Comparison of ENCODE assay signal across 18 cellular contexts in the genomic region with DNA sequence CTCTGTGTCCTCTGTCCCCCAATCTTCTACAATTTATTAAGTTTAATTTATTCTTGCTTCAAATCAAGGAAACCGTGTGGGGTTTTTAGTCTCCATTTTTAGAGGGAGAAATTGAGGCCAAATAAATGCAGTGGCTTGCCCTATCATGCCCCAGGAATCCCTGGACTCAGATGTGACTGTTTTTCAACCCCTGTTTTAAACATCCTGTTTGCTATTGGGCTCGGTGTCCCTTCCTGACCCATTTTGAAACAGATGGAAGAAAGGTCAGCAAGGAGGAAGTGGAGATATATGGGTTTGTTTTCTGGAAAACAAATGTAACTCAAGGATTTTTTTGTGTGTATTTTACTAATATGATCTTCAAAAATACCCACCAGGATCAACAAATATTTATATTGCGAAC.
A peak's percentile ranks its signal among the peaks of the same experiment; 100 is the strongest.
DNase-seq lines count a peak whose midpoint lies in the region; ATAC-seq, FAIRE-seq and TF ChIP-seq lines count a peak whose summit lies in the region.
"Had no signal": no experiment of that assay in that cellular context is flagged by ENCODE, and none has a peak within 500 bp of the region (broad histone marks: within the 10 kb centered on the region; RNA-seq: fewer than 3 reads in every experiment).

No MANE protein-coding gene starts in this region.

- peak; percentile 17 for DNase-seq in DMS53 (lab: John Stamatoyannopoulos, UW)
- DNase-seq in DMS53 treated with DMSO at 0.1 percent for 48 hours (lab: John Stamatoyannopoulos, UW; ENCODE audit: unreplicated experiment) = no peak
- DNase-seq in mesenchymal stem cell = peak; percentile 19
- no peak for DNase-seq in smooth muscle cell (lab: John Stamatoyannopoulos, UW; ENCODE audit: unreplicated experiment)
- no peak for DNase-seq in HEK293T (ENCODE audit: extremely low spot score)
- DNase-seq in DMS153 (lab: John Stamatoyannopoulos, UW) = no peak
- DNase-seq: COR-L47, Karpas-422, NCI-H1105, NCI-H1694, NCI-H2081 treated with DMSO at 0.1 percent for 48 hours, Peyer's patch had no signal

- H3K27ac ChIP-seq in mesenchymal stem cell (ENCODE audit: low read length, poor library complexity, severe bottlenecking) (no peak overlapping the region), smooth muscle cell (ENCODE audit: low read depth) (no peak overlapping the region)
- H3K27ac ChIP-seq: 22Rv1, Peyer's patch had no signal

- H3K4ac ChIP-seq in mesenchymal stem cell (ENCODE audit: low read depth in 1 of 2, low read length in 2 of 2) = no peak overlapping the region

- no peak overlapping the region for H2AK5ac ChIP-seq in mesenchymal stem cell (ENCODE audit: low read length, severe bottlenecking)

- H3K9me3 ChIP-seq in mesenchymal stem cell (ENCODE audit: control insufficient read depth, low read length) (no peaks in the 10 kb centered on the region), smooth muscle cell (replicated peaks; ENCODE audit: low read depth) (no peaks in the 10 kb centered on the region)
- H3K9me3 ChIP-seq: Peyer's patch had no signal

- no peak overlapping the region for H2BK5ac ChIP-seq in mesenchymal stem cell (ENCODE audit: low read depth, low read length, poor library complexity, severe bottlenecking)

- POLR2A ChIA-PET in HEK293T (lab: Yijun Ruan, JAX) = no interaction called here

- H3K18ac ChIP-seq in mesenchymal stem cell (ENCODE audit: low read depth in 1 of 2, low read length in 2 of 2) = no peak overlapping the region

- CTCF ChIA-PET in HEK293T (lab: Yijun Ruan, JAX) = no interaction called here

- H4K20me1 ChIP-seq in smooth muscle cell (ENCODE audit: low read depth) = no peaks in the 10 kb centered on the region

- H3K23ac ChIP-seq in mesenchymal stem cell (ENCODE audit: low read length in 2 of 2) = no peak overlapping the region

- no peaks in the 10 kb centered on the region for H3K36me3 ChIP-seq in mesenchymal stem cell (ENCODE audit: control insufficient read depth in 1 of 2, insufficient read depth in 2 of 2, low read depth in 1 of 2, low read length in 2 of 2)
- no peaks in the 10 kb centered on the region for H3K36me3 ChIP-seq in smooth muscle cell (ENCODE audit: low read depth)
- H3K36me3 ChIP-seq: Peyer's patch had no signal

- H3K14ac ChIP-seq in mesenchymal stem cell (ENCODE audit: low read length in 2 of 2) = no peak overlapping the region

- H4K8ac ChIP-seq in mesenchymal stem cell (ENCODE audit: low read length) = no peak overlapping the region

- TF ChIP-seq CTCF in smooth muscle cell (IDR thresholded peaks at IDR 0.05; ENCODE audit: borderline replicate concordance, insufficient read depth, poor library complexity, severe bottlenecking) = no peak

- H3K9ac ChIP-seq in mesenchymal stem cell (ENCODE audit: low read length) (no peak overlapping the region), smooth muscle cell (ENCODE audit: low read depth) (no peak overlapping the region)

- H3K4me3 ChIP-seq in mesenchymal stem cell (ENCODE audit: insufficient read depth in 1 of 2, low read depth in 1 of 2, low read length in 2 of 2) (no peak overlapping the region), smooth muscle cell (no peak overlapping the region)
- H3K4me3 ChIP-seq: Peyer's patch had no signal

- FAIRE-seq in endometrium (lab: Jason Lieb, UNC) = peak; percentile 55
- FAIRE-seq: GM12892, GM18507, H1 had no signal

- H2AFZ ChIP-seq in mesenchymal stem cell (ENCODE audit: low read depth, low read length) (no peak overlapping the region), smooth muscle cell (ENCODE audit: low read depth) (peak overlapping the region; percentile 44)

- H2BK120ac ChIP-seq in mesenchymal stem cell (ENCODE audit: low read depth, low read length) = no peak overlapping the region

- WGBS in mesenchymal stem cell = 38% methylated on average over 2 of the region's 3 CpGs
- 73% methylated on average over 3 of the region's 3 CpGs for WGBS in smooth muscle cell (ENCODE audit: low lambda C conversion rate)

- no peaks in the 10 kb centered on the region for H3K79me2 ChIP-seq in smooth muscle cell (ENCODE audit: low read depth)

- H3K4me1 ChIP-seq in mesenchymal stem cell (ENCODE audit: control insufficient read depth, insufficient read depth, low read depth, low read length) (no peaks in the 10 kb centered on the region), smooth muscle cell (ENCODE audit: low read depth) (peaks cover 16% of the 10 kb centered on the region)
- H3K4me1 ChIP-seq: Peyer's patch had no signal

- no peak for ATAC-seq in GM19455 (IDR thresholded peaks at IDR 0.05; ENCODE audit: unreplicated experiment)

- no peaks in the 10 kb centered on the region for H3K79me1 ChIP-seq in mesenchymal stem cell (replicated peaks; ENCODE audit: low read length, poor library complexity, severe bottlenecking)

- H3F3A ChIP-seq in smooth muscle cell (ENCODE audit: low read depth) = peaks cover 20% of the 10 kb centered on the region

- H3K27me3 ChIP-seq in mesenchymal stem cell (ENCODE audit: control insufficient read depth in 1 of 2, insufficient read depth in 1 of 2, low read length in 2 of 2) (no peaks in the 10 kb centered on the region), smooth muscle cell (ENCODE audit: low read depth) (no peaks in the 10 kb centered on the region)
- H3K27me3 ChIP-seq: Peyer's patch had no signal

- no peak overlapping the region for H4K91ac ChIP-seq in mesenchymal stem cell (ENCODE audit: low read length)

- H3K4me2 ChIP-seq in mesenchymal stem cell (ENCODE audit: low read length, poor library complexity, severe bottlenecking) = no peak overlapping the region
- no peak overlapping the region for H3K4me2 ChIP-seq in smooth muscle cell

- no peak overlapping the region for H2BK15ac ChIP-seq in mesenchymal stem cell (ENCODE audit: low read depth, poor library complexity, severe bottlenecking)

- H2BK12ac ChIP-seq in mesenchymal stem cell (ENCODE audit: low read length in 2 of 2) = no peak overlapping the region

TF ChIP-seq in HEK293T, 16 proteins besides CTCF, POLR2A, EP300 and RAD21:
- no peak for TF ChIP-seq FOXA1 (IDR thresholded peaks at IDR 0.05)
- no peak for TF ChIP-seq ELF4 (IDR thresholded peaks at IDR 0.05)
- no peak for TF ChIP-seq TARDBP (IDR thresholded peaks at IDR 0.05)
- TF ChIP-seq BHLHE40 (IDR thresholded peaks at IDR 0.05; ENCODE audit: borderline replicate concordance) = no peak
- TF ChIP-seq FOXK2 (IDR thresholded peaks at IDR 0.05) = no peak
- no peak for TF ChIP-seq SUZ12 (IDR thresholded peaks at IDR 0.05)
- no peak for TF ChIP-seq SP1 (IDR thresholded peaks at IDR 0.05)
- TF ChIP-seq ZNF384 (IDR thresholded peaks at IDR 0.05) = no peak
- no peak for TF ChIP-seq ARNT (IDR thresholded peaks at IDR 0.05)
- no peak for TF ChIP-seq CTBP1 (IDR thresholded peaks at IDR 0.05; ENCODE audit: borderline replicate concordance)
- no peak for TF ChIP-seq NFRKB (IDR thresholded peaks at IDR 0.05)
- TF ChIP-seq, protein P1, sequence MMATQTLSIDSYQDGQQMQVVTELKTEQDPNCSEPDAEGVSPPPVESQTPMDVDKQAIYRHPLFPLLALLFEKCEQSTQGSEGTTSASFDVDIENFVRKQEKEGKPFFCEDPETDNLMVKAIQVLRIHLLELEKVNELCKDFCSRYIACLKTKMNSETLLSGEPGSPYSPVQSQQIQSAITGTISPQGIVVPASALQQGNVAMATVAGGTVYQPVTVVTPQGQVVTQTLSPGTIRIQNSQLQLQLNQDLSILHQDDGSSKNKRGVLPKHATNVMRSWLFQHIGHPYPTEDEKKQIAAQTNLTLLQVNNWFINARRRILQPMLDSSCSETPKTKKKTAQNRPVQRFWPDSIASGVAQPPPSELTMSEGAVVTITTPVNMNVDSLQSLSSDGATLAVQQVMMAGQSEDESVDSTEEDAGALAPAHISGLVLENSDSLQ (IDR thresholded peaks at IDR 0.05) = no peak
- TF ChIP-seq HDGF (IDR thresholded peaks at IDR 0.05; ENCODE audit: borderline replicate concordance) = no peak
- no peak for TF ChIP-seq L3MBTL2 (conservative IDR thresholded peaks at IDR 0.05)
- no peak for TF ChIP-seq LEF1 (IDR thresholded peaks at IDR 0.05; ENCODE audit: borderline replicate concordance)

Comparison
In these comparisons a context has a peak if more than half of its experiments do, and no peak if none do; other contexts are left out.
1. DNase-seq: peak in DMS53 (single experiment) and mesenchymal stem cell (single experiment); none in DMS53 treated with DMSO at 0.1 percent for 48 hours (single experiment), smooth muscle cell (single experiment), HEK293T (single experiment) and DMS153 (single experiment).